9 cellular contexts compared by ENCODE assay signal in the genomic region with DNA sequence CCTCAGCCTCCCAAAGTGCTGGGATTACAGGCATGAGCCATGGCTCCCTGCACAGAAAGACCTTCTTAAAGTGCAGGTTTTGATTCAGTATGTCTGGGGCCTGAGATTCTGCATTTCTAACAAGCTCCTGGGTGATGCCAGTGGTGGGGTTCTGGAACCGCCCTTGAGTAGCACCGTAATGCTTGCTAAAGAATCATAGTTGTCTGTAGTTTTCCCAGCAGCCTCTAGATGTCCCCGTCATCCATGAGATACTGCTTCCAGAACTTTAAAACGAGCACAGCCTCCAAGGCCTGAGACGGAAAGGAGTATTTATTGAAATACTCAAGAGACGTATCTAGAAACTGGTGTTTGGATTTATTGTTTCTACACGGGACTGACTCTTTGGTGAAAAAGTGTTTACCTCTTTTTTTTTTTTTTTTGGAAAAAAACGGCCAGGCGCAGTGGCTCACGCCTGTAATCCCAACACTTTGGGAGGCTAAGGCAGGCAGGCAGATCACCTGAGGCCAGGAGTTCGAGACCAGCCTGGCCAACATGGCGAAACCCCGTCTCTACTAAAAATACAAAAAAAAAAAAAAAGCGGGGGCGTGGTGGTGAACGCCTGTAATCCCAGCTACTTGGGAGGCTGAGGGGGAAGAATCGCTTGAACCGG. TPM values are rescaled to one million over a fixed set of nuclear protein-coding genes. Genes with fewer than 3 reads are reported as not detected.
DNase-seq lines count a peak whose midpoint lies in the region; FAIRE-seq and TF ChIP-seq lines count a peak whose summit lies in the region.
"Had no signal": no experiment of that assay in that cellular context is flagged by ENCODE, and none has a peak within 500 bp of the region (broad histone marks: within the 10 kb centered on the region; RNA-seq: fewer than 3 reads in every experiment).

No MANE protein-coding gene starts in this region.

- H3K27me3 ChIP-seq in Karpas-422 (ENCODE audit: low read length) (no peaks in the 10 kb centered on the region), OCI-LY1 (ENCODE audit: insufficient read depth, low read length) (no peaks in the 10 kb centered on the region)
- H3K27me3 ChIP-seq: BLaER1 had no signal

- H3K36me3 ChIP-seq in Karpas-422 (ENCODE audit: insufficient read depth, low read length) (peaks cover 4% of the 10 kb centered on the region; the same call in 1 of the 2 replicates), OCI-LY1 (ENCODE audit: insufficient read depth, low read length) (peaks cover 4% of the 10 kb centered on the region; the same call in 1 of the 2 replicates)

- peak; percentile 19 for DNase-seq in NK-92 treated with Interleukin-12 subunit alpha and Interleukin-12 subunit beta, amount 100 ng/mL, for 24 hours (lab: John Stamatoyannopoulos, UW)
- DNase-seq in NK-92 (lab: John Stamatoyannopoulos, UW; ENCODE audit: unreplicated experiment) (no peak), Karpas-422 (peak; percentile 91), fibroblast of villous mesenchyme (ENCODE audit: low read depth) (peak; percentile 82), occipital lobe (lab: John Stamatoyannopoulos, UW) (peak; percentile 30), H54 (ENCODE audit: insufficient read length, low spot score) (no peak)
- peak; percentile 39 to 52 for DNase-seq in activated T-cell treated with anti-CD3 and anti-CD28 coated beads, Interleukin-2, amount 50 U/mL, for 48 hours

- no peak for FAIRE-seq in H54 (lab: Jason Lieb, UNC)

- H3K9me2 ChIP-seq in Karpas-422 (replicated peaks; ENCODE audit: insufficient read depth, low read length): no peaks in the 10 kb centered on the region
- no peaks in the 10 kb centered on the region for H3K9me2 ChIP-seq in OCI-LY1 (ENCODE audit: low read depth, low read length)

- H4K20me1 ChIP-seq in Karpas-422 (ENCODE audit: insufficient read depth, low read depth, low read length): no peaks in the 10 kb centered on the region
- no peaks in the 10 kb centered on the region for H4K20me1 ChIP-seq in OCI-LY1 (ENCODE audit: insufficient read depth, low read length)

- TF ChIP-seq CTCF in OCI-LY1 (IDR thresholded peaks at IDR 0.05; ENCODE audit: low read length) (peak; percentile 78), fibroblast of villous mesenchyme (IDR thresholded peaks at IDR 0.05; ENCODE audit: insufficient read depth, low read depth, low read length) (peak; percentile 76)

- H3K27ac ChIP-seq in Karpas-422 (ENCODE audit: low read length) (no peak overlapping the region), OCI-LY1 (ENCODE audit: low read depth, low read length, poor library complexity, severe bottlenecking) (no peak overlapping the region)
- H3K27ac ChIP-seq: BLaER1 had no signal

- H3K79me2 ChIP-seq in Karpas-422 (ENCODE audit: low read length): peaks cover 20% of the 10 kb centered on the region
- peaks cover 4% of the 10 kb centered on the region; the same call in 1 of the 2 replicates for H3K79me2 ChIP-seq in OCI-LY1 (ENCODE audit: insufficient read depth, low read length)

- no peak overlapping the region for H3K4me2 ChIP-seq in Karpas-422 (ENCODE audit: low read depth, low read length, poor library complexity, severe bottlenecking)
- H3K4me2 ChIP-seq in OCI-LY1 (ENCODE audit: low read length): no peak overlapping the region
- H3K4me2 ChIP-seq: BLaER1 had no signal

- H3K9ac ChIP-seq in Karpas-422 (ENCODE audit: low read length) (no peak overlapping the region), OCI-LY1 (ENCODE audit: low read length) (no peak overlapping the region)
- H3K9ac ChIP-seq: BLaER1 had no signal

- H3K4me1 ChIP-seq in Karpas-422 (ENCODE audit: low read length) (peaks cover 26% of the 10 kb centered on the region), OCI-LY1 (ENCODE audit: insufficient read depth, low read length, severe bottlenecking) (peaks cover 25% of the 10 kb centered on the region)

- TF ChIP-seq POLR2A in H54 (IDR thresholded peaks at IDR 0.05; ENCODE audit: low read depth, low read length): no peak

- H3K9me3 ChIP-seq in Karpas-422 (ENCODE audit: low read length) (no peaks in the 10 kb centered on the region), OCI-LY1 (ENCODE audit: low read length) (no peaks in the 10 kb centered on the region)
- H3K9me3 ChIP-seq: BLaER1 had no signal

- H3F3A ChIP-seq in OCI-LY1 (ENCODE audit: insufficient read depth, low read length): 0 out of 2 replicates have a peak, but pooled peaks cover 2% of the 10 kb centered on the region

- H3K4me3 ChIP-seq in Karpas-422 (ENCODE audit: low read length) (no peak overlapping the region), OCI-LY1 (ENCODE audit: low read depth, low read length, poor library complexity, severe bottlenecking) (no peak overlapping the region), fibroblast of villous mesenchyme (ENCODE audit: low read depth, low read length) (no peak overlapping the region)
- H3K4me3 ChIP-seq: BLaER1 had no signal

- H2AFZ ChIP-seq in Karpas-422 (ENCODE audit: low read length) (no peak overlapping the region), OCI-LY1 (ENCODE audit: low read length) (no peak overlapping the region)

RNA-seq across cellular contexts. Expression of gene TOR3A, which starts 2.6 kb away (rescaled TPM):
- 83.1 and 130 TPM in 2 replicates for total RNA-seq in Karpas-422 (2014; rRNA removed; shearing (Covaris generic); ENCODE audit: low replicate concordance)
- total RNA-seq in fibroblast of villous mesenchyme (35.4 and 41.2 TPM in 2 replicates), occipital lobe (15.9 TPM)

RNA-seq across cellular contexts. Expression of gene FAM20B, which starts 53.5 kb away (rescaled TPM):
- total RNA-seq in Karpas-422 (2014; rRNA removed; shearing (Covaris generic); ENCODE audit: low replicate concordance): 23.2 and 30.0 TPM in 2 replicates
- total RNA-seq in fibroblast of villous mesenchyme: 32.5 and 42.7 TPM in 2 replicates
- 50.8 TPM for total RNA-seq in occipital lobe

Comparison
In these comparisons a context has a peak if more than half of its experiments do, and no peak if none do; other contexts are left out.
1. DNase-seq: peak in NK-92 treated with Interleukin-12 subunit alpha and Interleukin-12 subunit beta, amount 100 ng/mL, for 24 hours (single experiment), Karpas-422 (single experiment), activated T-cell treated with anti-CD3 and anti-CD28 coated beads, Interleukin-2, amount 50 U/mL, for 48 hours (2 of 2), fibroblast of villous mesenchyme (single experiment) and occipital lobe (single experiment); none in NK-92 (single experiment) and H54 (single experiment).